ENCODE assay signal across 8 cellular contexts in the genomic region with DNA sequence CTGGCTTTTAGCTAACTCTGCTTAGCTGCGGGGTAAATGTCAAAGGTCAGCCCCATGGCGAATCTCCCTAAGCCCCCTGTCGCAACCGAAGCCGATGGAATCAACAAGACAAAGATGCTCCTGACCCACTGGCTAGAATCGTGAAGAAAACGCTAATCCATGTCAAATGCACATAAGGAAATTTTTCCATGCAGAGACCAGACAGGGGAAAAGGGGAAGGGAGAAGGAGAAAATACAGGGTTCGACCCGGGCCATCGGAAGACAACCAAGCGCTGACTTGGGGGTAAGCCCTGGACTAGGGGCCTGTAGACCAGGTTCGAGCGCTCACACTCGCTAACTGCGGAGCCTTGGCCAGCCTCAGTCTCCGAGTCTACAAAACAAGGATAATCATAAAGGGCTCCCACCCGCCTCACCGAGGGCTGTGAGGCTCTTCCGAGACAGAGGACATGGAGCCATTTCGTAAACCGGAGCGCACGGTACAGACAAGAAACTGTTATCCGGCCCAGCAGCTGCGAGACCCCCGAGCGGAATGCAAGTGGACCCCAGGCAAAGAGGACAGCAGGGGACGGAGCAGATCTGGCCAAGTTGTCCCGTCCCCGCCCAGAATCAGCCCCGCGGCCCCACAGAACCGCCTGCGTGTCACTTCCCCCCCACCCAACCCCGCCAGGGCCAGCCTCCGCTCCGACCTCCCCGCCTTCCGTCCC. TPM values are rescaled to one million over a fixed set of nuclear protein-coding genes. Genes with fewer than 3 reads are reported as not detected.
DNase-seq lines count a peak whose midpoint lies in the region; ATAC-seq and TF ChIP-seq lines count a peak whose summit lies in the region.

No MANE protein-coding gene starts in this region.

- TF ChIP-seq POLR2A in body of pancreas (IDR thresholded peaks at IDR 0.05), result no peak

- H3K27me3 ChIP-seq in KMS-11 (ENCODE audit: insufficient read depth, low read depth) (no peaks in the 10 kb centered on the region), body of pancreas (no peaks in the 10 kb centered on the region)

- no peak overlapping the region for H3K4me3 ChIP-seq in KMS-11 (IDR thresholded peaks at IDR 0.05; ENCODE audit: insufficient read depth, low read depth, low read length)
- peak overlapping the region; percentile 94 for H3K4me3 ChIP-seq in body of pancreas

- peak overlapping the region; percentile 31; the same call in 1 of the 2 replicates for H2AFZ ChIP-seq in KMS-11 (ENCODE audit: low read depth)

- WGBS in body of pancreas, 2 donors, result 0 to 1% methylated on average over 18 to 37 of the region's 39 CpGs

- H3K4me1 ChIP-seq in KMS-11 (ENCODE audit: low read depth, poor library complexity, severe bottlenecking) (peaks cover 29% of the 10 kb centered on the region), body of pancreas (peaks cover 22% of the 10 kb centered on the region)

- H3K9ac ChIP-seq in KMS-11, result peak overlapping the region; percentile 81; the same call in 1 of the 2 replicates

- intact Hi-C loops in body of pancreas (cut with DNase I), result no loop called here
- intact Hi-C loops in left colon (cut with DNase I, micrococcal nuclease), result no loop called here

- H3K4me2 ChIP-seq in KMS-11, result peak overlapping the region; percentile 98

- peaks cover 53% of the 10 kb centered on the region for H3K79me2 ChIP-seq in KMS-11 (ENCODE audit: insufficient read depth, low read depth)

- H3K36me3 ChIP-seq in KMS-11 (ENCODE audit: insufficient read depth) (no peaks in the 10 kb centered on the region; the same call in 1 of the 2 replicates), body of pancreas (replicated peaks in 1 of 2; ENCODE audit: insufficient read depth in 1 of 2, low read depth in 2 of 2) (no peaks in the 10 kb centered on the region)

- no peaks in the 10 kb centered on the region for H3K9me3 ChIP-seq in body of pancreas

- H4K20me1 ChIP-seq in KMS-11 (ENCODE audit: insufficient read depth), result peaks cover 13% of the 10 kb centered on the region

- H3K27ac ChIP-seq in KMS-11 (peak overlapping the region; percentile 56), body of pancreas (peak overlapping the region; percentile 82 to 95 (median 90)), substantia nigra (ENCODE audit: low read depth, low read length, poor library complexity, severe bottlenecking) (peak overlapping the region; percentile 75)

- peak; percentile 40 for ATAC-seq in body of pancreas
- peak; percentile 44 for ATAC-seq in left colon
- ATAC-seq in GM19463 (IDR thresholded peaks at IDR 0.05; ENCODE audit: unreplicated experiment), result no peak

- DNase-seq in activated naive CD4-positive, alpha-beta T cell treated with Interleukin-2 at 50 U/mL for 16 hours, result peak; percentile 13
- DNase-seq in activated naive CD4-positive, alpha-beta T cell (lab: John Stamatoyannopoulos, UW), result no peak
- DNase-seq in body of pancreas (no peak), left colon (no peak), substantia nigra (lab: John Stamatoyannopoulos, UW) (peak in 6 of 49 donors; percentile 28 to 78 (median 52)), hippocampal formation (lab: John Stamatoyannopoulos, UW) (no peak)

- TF ChIP-seq CTCF in KMS-11 (conservative IDR thresholded peaks at IDR 0.05; ENCODE audit: low read depth, low read length) (no peak), body of pancreas (IDR thresholded peaks at IDR 0.05) (no peak)

RNA-seq across cellular contexts. Expression of gene SAR1A, which starts 0.5 kb away (rescaled TPM):
- total RNA-seq in body of pancreas (10 to 100 TPM; 26.0 to 29.8 TPM), left colon (10 to 100 TPM; 81.4 to 92.6 TPM)

RNA-seq across cellular contexts. Expression of gene TYSND1, which starts 23.3 kb away (rescaled TPM):
- total RNA-seq in body of pancreas, result 10 to 100 TPM; 16.2 to 17.6 TPM
- total RNA-seq in left colon, result 10 to 100 TPM; 12.5 to 20.0 TPM

RNA-seq across cellular contexts. Expression of gene AIFM2, which starts 37.2 kb away (rescaled TPM):
- total RNA-seq in body of pancreas (10 to 100 TPM in 1 of 2 donors, 1 to 10 TPM in 1; 4.2 to 12.2 TPM), left colon (10 to 100 TPM; 21.8 to 32.4 TPM)
